Comparison of ENCODE assay signal across 8 cellular contexts in the genomic region with DNA sequence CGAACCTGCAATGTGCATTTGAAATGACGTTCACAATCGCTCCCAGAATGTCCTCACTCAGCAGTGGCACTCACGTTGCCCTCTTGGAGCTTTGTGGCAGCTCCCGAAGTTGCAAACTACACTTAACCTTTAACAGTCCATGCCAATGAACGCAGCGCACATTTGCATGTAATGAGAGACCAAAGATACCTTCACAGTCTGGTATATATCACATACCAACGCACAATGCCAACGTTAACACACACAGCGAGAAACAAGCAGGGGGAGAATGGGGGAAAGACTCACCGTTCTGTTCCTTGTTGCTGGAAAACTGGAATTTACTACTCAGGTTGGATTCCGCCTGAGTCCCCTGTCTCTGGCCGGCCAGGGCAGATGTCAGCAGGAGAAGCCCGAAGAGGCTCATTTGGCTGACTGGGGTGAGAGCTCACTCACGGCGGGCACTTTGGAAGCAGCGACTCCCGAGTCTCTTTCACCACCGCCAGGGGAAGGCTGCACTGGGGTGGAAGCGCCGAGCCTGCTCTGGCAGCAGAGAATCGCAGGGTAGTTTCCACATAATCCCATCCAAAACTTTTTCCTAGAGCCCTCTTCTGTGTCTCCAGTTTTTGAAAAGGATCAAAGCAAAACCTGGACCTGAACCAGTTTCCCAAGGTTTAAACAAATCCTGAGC. TPM values are rescaled to one million over a fixed set of nuclear protein-coding genes. Genes with fewer than 3 reads are reported as not detected.
DNase-seq lines count a peak whose midpoint lies in the region; ATAC-seq and TF ChIP-seq lines count a peak whose summit lies in the region.

No MANE protein-coding gene starts in this region.

- H3K9me3 ChIP-seq in breast epithelium, result no peaks in the 10 kb centered on the region
- no peaks in the 10 kb centered on the region for H3K9me3 ChIP-seq in iPS-15b (ENCODE audit: control insufficient read depth, insufficient read depth, low read length)
- no peaks in the 10 kb centered on the region for H3K9me3 ChIP-seq in psoas muscle

- peaks cover 0 to 8% of the 10 kb centered on the region in 2 donors for H3K4me1 ChIP-seq in breast epithelium
- H3K4me1 ChIP-seq in iPS-15b (ENCODE audit: control insufficient read depth, insufficient read depth, low read length), result peaks cover 15% of the 10 kb centered on the region
- H3K4me1 ChIP-seq in psoas muscle, result peaks cover 20% of the 10 kb centered on the region

- H3K27ac ChIP-seq in breast epithelium, result peak overlapping the region; percentile 94 to 95
- peak overlapping the region; percentile 89 for H3K27ac ChIP-seq in psoas muscle

- peak; percentile 32 to 61 (median 37) for TF ChIP-seq CTCF in breast epithelium (IDR thresholded peaks at IDR 0.05)
- TF ChIP-seq CTCF in psoas muscle (IDR thresholded peaks at IDR 0.05), result peak; percentile 50

- no peaks in the 10 kb centered on the region for H3K36me3 ChIP-seq in breast epithelium
- no peaks in the 10 kb centered on the region for H3K36me3 ChIP-seq in iPS-15b (ENCODE audit: control insufficient read depth, insufficient read depth, low read length)
- no peaks in the 10 kb centered on the region for H3K36me3 ChIP-seq in psoas muscle (ENCODE audit: insufficient read depth in 1 of 2, low read depth in 1 of 2)

- no peak overlapping the region for H3K27ac Mint-ChIP-seq in activated CD4-positive, alpha-beta T cell treated with anti-CD3 and anti-CD28 coated beads, Interleukin-2, amount 10 ng/mL, durations not matched to agents 24 days and 14 days

- H3K4me1 Mint-ChIP-seq in activated CD4-positive, alpha-beta T cell treated with anti-CD3 and anti-CD28 coated beads, Interleukin-2, amount 10 ng/mL, durations not matched to agents 24 days and 14 days, result no peaks in the 10 kb centered on the region

- H3K4me3 ChIP-seq in breast epithelium (peak overlapping the region; percentile 79 to 85 (median 80)), iPS-15b (ENCODE audit: low read depth, low read length) (peak overlapping the region; percentile 86), psoas muscle (peak overlapping the region; percentile 84)

- H3K9me3 Mint-ChIP-seq in activated CD4-positive, alpha-beta T cell treated with anti-CD3 and anti-CD28 coated beads, Interleukin-2, amount 10 ng/mL, durations not matched to agents 24 days and 14 days, result no peaks in the 10 kb centered on the region

- peak; percentile 67 to 82 (median 71) for ATAC-seq in psoas muscle
- ATAC-seq in GM18870 (IDR thresholded peaks at IDR 0.05; ENCODE audit: unreplicated experiment), result no peak

- no peak overlapping the region for H3K9ac ChIP-seq in iPS-15b (ENCODE audit: low read depth, low read length)

- H3K36me3 Mint-ChIP-seq in activated CD4-positive, alpha-beta T cell treated with anti-CD3 and anti-CD28 coated beads, Interleukin-2, amount 10 ng/mL, durations not matched to agents 24 days and 14 days (ENCODE audit: low read depth), result no peaks in the 10 kb centered on the region

- WGBS in psoas muscle, 3 donors, result 1 to 2% (median 1%) methylated on average over 22 of the region's 22 CpGs

- H3K4me3 Mint-ChIP-seq in activated CD4-positive, alpha-beta T cell treated with anti-CD3 and anti-CD28 coated beads, Interleukin-2, amount 10 ng/mL, durations not matched to agents 24 days and 14 days, result peak overlapping the region; percentile 16

- H3K27me3 ChIP-seq in breast epithelium, result no peaks in the 10 kb centered on the region
- H3K27me3 ChIP-seq in iPS-15b (ENCODE audit: control insufficient read depth, insufficient read depth, low read length), result peaks cover 15% of the 10 kb centered on the region
- no peaks in the 10 kb centered on the region for H3K27me3 ChIP-seq in psoas muscle (ENCODE audit: insufficient read depth in 3 of 3, low read length in 2 of 3)

- TF ChIP-seq POLR2A in breast epithelium (IDR thresholded peaks at IDR 0.05), result no peak

- intact Hi-C loops in activated CD4-positive, alpha-beta T cell treated with anti-CD3 and anti-CD28 coated beads, Interleukin-2, amount 10 ng/mL, durations not matched to agents 24 days and 14 days (cut with micrococcal nuclease), result no loop called here
- intact Hi-C loops in breast epithelium (cut with DNase I; ENCODE audit: low total_unique reads) (no loop called here), psoas muscle (cut with DNase I) (loop anchor here in 1 of 2 donors (5.0 to 10.0 kb wide), 3 partner anchors 198 to 496 kb away; no protein-coding TSS in a partner anchor)

- peaks cover 45% of the 10 kb centered on the region for H3K27me3 Mint-ChIP-seq in activated CD4-positive, alpha-beta T cell treated with anti-CD3 and anti-CD28 coated beads, Interleukin-2, amount 10 ng/mL, durations not matched to agents 24 days and 14 days

- no peak for DNase-seq in activated CD4-positive, alpha-beta T cell treated with anti-CD3 and anti-CD28 coated beads, Interleukin-2, amount 10 ng/mL, durations not matched to agents 24 days and 14 days
- no peak for DNase-seq in activated CD4-positive, alpha-beta T cell treated with anti-CD3 and anti-CD28 coated beads, Interleukin-2, amount 50 U/mL, for 1 hour
- DNase-seq in NCI-H446 (lab: John Stamatoyannopoulos, UW) (peak; percentile 46 to 75), breast epithelium (ENCODE audit: low spot score in 2 of 2) (peak; percentile 57 to 66), psoas muscle (peak; percentile 66 to 81), NCI-H2029 treated with DMSO at 0.1 percent for 48 hours (lab: John Stamatoyannopoulos, UW) (no peak)

RNA-seq across cellular contexts. Expression of a gene that starts 1.0 kb away (rescaled TPM):
- not detected in 2 replicates for total RNA-seq in activated CD4-positive, alpha-beta T cell treated with anti-CD3 and anti-CD28 coated beads, Interleukin-2, amount 10 ng/mL, durations not matched to agents 24 days and 14 days
- total RNA-seq in breast epithelium (10 to 100 TPM; 32.4 to 59.7 (median 54.4) TPM), psoas muscle (10 to 100 TPM in 1 of 4 donors, 1 to 10 TPM in 3; 4.2 to 19.8 (median 6.7) TPM)
- polyA plus RNA-seq in psoas muscle, result 1 to 10 TPM; 2.2 to 6.3 (median 2.5) TPM

Comparison
In these comparisons a context has a peak if more than half of its experiments do, and no peak if none do; other contexts are left out.
1. DNase-seq: peak in NCI-H446 (2 of 2), breast epithelium (2 of 2) and psoas muscle (2 of 2); none in activated CD4-positive, alpha-beta T cell treated with anti-CD3 and anti-CD28 coated beads, Interleukin-2, amount 10 ng/mL, durations not matched to agents 24 days and 14 days (single experiment), activated CD4-positive, alpha-beta T cell treated with anti-CD3 and anti-CD28 coated beads, Interleukin-2, amount 50 U/mL, for 1 hour (single experiment) and NCI-H2029 treated with DMSO at 0.1 percent for 48 hours (single experiment).
2. Peak in every context shown above with its lines, with median percentiles within 50 percentile points of each other: H3K4me3 ChIP-seq.